In the genomic region with DNA sequence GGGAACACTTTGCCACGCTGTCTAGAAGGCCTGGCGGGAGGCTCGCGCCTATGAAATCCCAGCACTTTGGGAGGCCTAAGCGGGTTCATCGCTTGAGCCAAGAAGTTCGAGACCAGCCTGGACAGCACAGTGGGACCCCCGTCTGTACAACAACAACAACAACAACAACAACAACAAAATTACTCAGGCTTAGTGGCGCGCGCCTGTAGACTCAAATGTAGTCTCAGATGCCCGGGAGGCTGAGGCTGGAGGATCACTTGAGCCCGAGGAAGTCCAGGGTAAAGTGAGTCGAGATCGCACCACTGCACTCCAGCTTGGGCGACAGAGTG, we compare ENCODE assay signal across 8 cellular contexts.
DNase-seq lines count a peak whose midpoint lies in the region; ATAC-seq and TF ChIP-seq lines count a peak whose summit lies in the region.

No MANE protein-coding gene starts in this region.

- H3K27ac Mint-ChIP-seq in stimulated activated naive CD8-positive, alpha-beta T cell treated with anti-CD3 and anti-CD28 coated beads, Interleukin-15, Interleukin-2, amounts not matched to agents 100 ng/mL and 50 ng/mL, for 24 hours = peak overlapping the region; percentile 83

- peak overlapping the region; percentile 76 for H3K4me3 Mint-ChIP-seq in stimulated activated naive CD8-positive, alpha-beta T cell treated with anti-CD3 and anti-CD28 coated beads, Interleukin-15, Interleukin-2, amounts not matched to agents 100 ng/mL and 50 ng/mL, for 24 hours

- peaks cover 30% of the 10 kb centered on the region for H3K4me1 Mint-ChIP-seq in stimulated activated naive CD8-positive, alpha-beta T cell treated with anti-CD3 and anti-CD28 coated beads, Interleukin-15, Interleukin-2, amounts not matched to agents 100 ng/mL and 50 ng/mL, for 24 hours (ENCODE audit: low read depth)

- H3K9me3 ChIP-seq in muscle layer of duodenum (ENCODE audit: control insufficient read depth in 1 of 2, low read length in 2 of 2) = no peaks in the 10 kb centered on the region

- H3K36me3 ChIP-seq in brain microvascular endothelial cell (replicated peaks) (no peaks in the 10 kb centered on the region), muscle layer of duodenum (ENCODE audit: control insufficient read depth in 1 of 2, insufficient read depth in 2 of 2, low read length in 2 of 2) (no peaks in the 10 kb centered on the region)

- H3K4me1 ChIP-seq in muscle layer of duodenum (ENCODE audit: control insufficient read depth in 1 of 2, insufficient read depth in 2 of 2, low read length in 2 of 2) = peaks cover 3 to 14% of the 10 kb centered on the region in 2 donors

- no peak for DNase-seq in stimulated activated naive CD8-positive, alpha-beta T cell treated with anti-CD3 and anti-CD28 coated beads, Interleukin-15, Interleukin-2, amounts not matched to agents 100 U/mL and 50 U/mL, for 24 hours
- no peak for DNase-seq in brain microvascular endothelial cell
- DNase-seq in kidney tubule cell (ENCODE audit: low spot score) = no peak
- DNase-seq in hippocampal formation (lab: John Stamatoyannopoulos, UW) = no peak
- DNase-seq in NCI-H2081 treated with DMSO at 0.1 percent for 48 hours (lab: John Stamatoyannopoulos, UW) = no peak
- no peak for DNase-seq in NCI-H2029 treated with DMSO at 0.1 percent for 48 hours (lab: John Stamatoyannopoulos, UW)

- no peaks in the 10 kb centered on the region for H3K9me3 Mint-ChIP-seq in stimulated activated naive CD8-positive, alpha-beta T cell treated with anti-CD3 and anti-CD28 coated beads, Interleukin-15, Interleukin-2, amounts not matched to agents 100 ng/mL and 50 ng/mL, for 24 hours

- no peak for TF ChIP-seq CTCF in brain microvascular endothelial cell (IDR thresholded peaks at IDR 0.05; ENCODE audit: low read depth, low read length, missing control alignments)

- in situ Hi-C loops in brain microvascular endothelial cell (cut with HindIII; ENCODE audit: low pct_ligation_motif_present, low sequenced_read_pairs) = no loop called here

- H3K36me3 Mint-ChIP-seq in stimulated activated naive CD8-positive, alpha-beta T cell treated with anti-CD3 and anti-CD28 coated beads, Interleukin-15, Interleukin-2, amounts not matched to agents 100 ng/mL and 50 ng/mL, for 24 hours (ENCODE audit: low read depth) = no peaks in the 10 kb centered on the region

- H3K27me3 Mint-ChIP-seq in stimulated activated naive CD8-positive, alpha-beta T cell treated with anti-CD3 and anti-CD28 coated beads, Interleukin-15, Interleukin-2, amounts not matched to agents 100 ng/mL and 50 ng/mL, for 24 hours = no peaks in the 10 kb centered on the region

- no peak for ATAC-seq in stimulated activated naive CD8-positive, alpha-beta T cell treated with anti-CD3 and anti-CD28 coated beads, Interleukin-15, Interleukin-2, amounts not matched to agents 100 U/mL and 50 U/mL, for 24 hours

- H3K27me3 ChIP-seq in brain microvascular endothelial cell (replicated peaks) (peaks cover 24% of the 10 kb centered on the region), muscle layer of duodenum (ENCODE audit: low read depth, low read length) (no peaks in the 10 kb centered on the region)

- peak overlapping the region; percentile 61 for H3K4me3 ChIP-seq in brain microvascular endothelial cell (ENCODE audit: low read depth, low read length)
- H3K4me3 ChIP-seq in muscle layer of duodenum (ENCODE audit: low read depth in 1 of 2, low read length in 2 of 2) = peak overlapping the region; percentile 64 to 74

- H3K27ac ChIP-seq in brain microvascular endothelial cell (no peak overlapping the region), muscle layer of duodenum (ENCODE audit: low read length) (no peak overlapping the region)
